34 cellular contexts compared by ENCODE assay signal in genomic region chr9:114086607-114087006, GRCh38. TPM values are rescaled to one million over a fixed set of nuclear protein-coding genes. Genes with fewer than 3 reads are reported as not detected.
"Had no signal": no experiment of that assay in that cellular context is flagged by ENCODE, and none has a peak within 500 bp of the region (broad histone marks: within the 10 kb centered on the region; RNA-seq: fewer than 3 reads in every experiment).

No MANE protein-coding gene starts in this region.

- H3K9me3 ChIP-seq: Peyer's patch had no signal

- DNase-seq: activated CD4-positive, alpha-beta memory T cell treated with anti-CD3 and anti-CD28 coated beads, Interleukin-2, amount 10 ng/mL, durations not matched to agents 7 days and 5 days; activated CD4-positive, alpha-beta T cell treated with anti-CD3 and anti-CD28 coated beads for 1 hour; activated CD4-positive, alpha-beta T cell treated with anti-CD3 and anti-CD28 coated beads for 48 hours; activated CD4-positive, CD25-positive, alpha-beta regulatory T cell; activated effector memory CD4-positive, alpha-beta T cell treated with Interleukin-2 at 50 U/mL for 16 hours; activated naive CD4-positive, alpha-beta T cell treated with anti-CD3 and anti-CD28 coated beads, Interleukin-2, amount 10 ng/mL, durations not matched to agents 7 days and 5 days; activated naive CD8-positive, alpha-beta T cell treated with anti-CD3 and anti-CD28 coated beads, Interleukin-2, amount 50 U/mL, for 24 hours; anterior cingulate cortex; central memory CD4-positive, alpha-beta T cell; MM.1S; NCI-H1092 treated with DMSO at 0.1 percent for 48 hours; NCI-H1417; NCI-H146; NCI-H187; NCI-H2029 treated with DMSO at 0.1 percent for 48 hours; NCI-H2107; NCI-H2171; NCI-H510A; NCI-H526; NCI-H748 treated with DMSO at 0.1 percent for 48 hours; NK-92 treated with Interleukin-12 subunit alpha and Interleukin-12 subunit beta, amount 100 ng/mL, for 24 hours; Peyer's patch; RPMI8226; T1000; WERI-Rb-1 had no signal

- H3K27me3 ChIP-seq: Peyer's patch had no signal

- H3K27ac ChIP-seq: KMS-11, Peyer's patch, SK-N-MC, WERI-Rb-1 had no signal

- H3K9ac ChIP-seq: KMS-11 had no signal

- H3K36me3 ChIP-seq: Peyer's patch had no signal

- H3K4me3 ChIP-seq: Peyer's patch, SK-N-MC had no signal

- FAIRE-seq: bronchial epithelial cell had no signal

- ATAC-seq: activated naive CD8-positive, alpha-beta T cell treated with anti-CD3 and anti-CD28 coated beads, Interleukin-2, amount 50 U/mL, for 24 hours; PC-3; Right ventricle myocardium inferior had no signal

RNA-seq across cellular contexts. Expression of gene AMBP, which starts 8.5 kb away (rescaled TPM):
- total RNA-seq: activated CD4-positive, alpha-beta memory T cell treated with anti-CD3 and anti-CD28 coated beads, Interleukin-2, amount 10 ng/mL, durations not matched to agents 7 days and 5 days; activated CD8-positive, alpha-beta memory T cell treated with anti-CD3 and anti-CD28 coated beads for 36 hours; bronchial epithelial cell; LHCN-M2; Right ventricle myocardium inferior; T-helper 1 cell treated with Interleukin-12 subunit alpha and Interleukin-12 subunit beta and Interleukin-4 antibody, amounts not matched to agents 30 ng/mL and 1 ng/mL, for 36 hours; T-helper 2 cell treated with Interferon-gamma antibody and Interleukin-4, amounts not matched to agents 100 ng/mL and 5 ng/mL, for 36 hours had no signal

RNA-seq across cellular contexts. Expression of gene KIF12, which starts 12.5 kb away (rescaled TPM):
- total RNA-seq: activated CD4-positive, alpha-beta memory T cell treated with anti-CD3 and anti-CD28 coated beads, Interleukin-2, amount 10 ng/mL, durations not matched to agents 7 days and 5 days; activated CD8-positive, alpha-beta memory T cell treated with anti-CD3 and anti-CD28 coated beads for 36 hours; bronchial epithelial cell; LHCN-M2; Right ventricle myocardium inferior; T-helper 1 cell treated with Interleukin-12 subunit alpha and Interleukin-12 subunit beta and Interleukin-4 antibody, amounts not matched to agents 30 ng/mL and 1 ng/mL, for 36 hours; T-helper 2 cell treated with Interferon-gamma antibody and Interleukin-4, amounts not matched to agents 100 ng/mL and 5 ng/mL, for 36 hours had no signal
